Comparison of ENCODE assay signal across 15 cellular contexts in the genomic region with DNA sequence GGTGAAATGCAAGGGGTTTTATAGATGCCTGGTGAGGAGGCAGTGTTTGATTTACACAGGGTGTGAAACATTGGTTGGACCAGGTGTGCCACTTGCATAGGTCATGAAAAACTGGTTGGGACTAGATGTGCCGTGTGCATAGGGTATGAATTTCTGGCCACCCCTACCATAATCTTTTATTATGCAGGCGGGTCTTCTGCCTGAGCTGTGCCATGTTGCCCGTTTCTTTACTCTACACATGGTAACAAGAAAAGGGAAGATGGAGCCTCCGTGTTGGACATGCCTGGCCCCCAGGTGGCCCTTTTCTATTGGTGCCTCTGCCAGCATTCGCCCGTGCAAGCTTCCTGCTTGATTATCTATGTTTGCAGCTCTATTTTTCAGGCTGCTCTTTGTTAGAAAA.
DNase-seq lines count a peak whose midpoint lies in the region; ATAC-seq, FAIRE-seq and TF ChIP-seq lines count a peak whose summit lies in the region.
"Had no signal": no experiment of that assay in that cellular context is flagged by ENCODE, and none has a peak within 500 bp of the region (broad histone marks: within the 10 kb centered on the region; RNA-seq: fewer than 3 reads in every experiment).

No MANE protein-coding gene starts in this region.

- no peaks in the 10 kb centered on the region for H3K9me3 ChIP-seq in Loucy (ENCODE audit: insufficient read depth, low read depth, low read length)
- H3K9me3 ChIP-seq in body of pancreas: no peaks in the 10 kb centered on the region
- H3K9me3 ChIP-seq in pancreas: no peaks in the 10 kb centered on the region
- no peaks in the 10 kb centered on the region for H3K9me3 ChIP-seq in PC-3 (ENCODE audit: low read length)
- H3K9me3 ChIP-seq: BLaER1 treated with 17β-estradiol and CSF1 and Interleukin-3, amounts not matched to agents 10 nM and 100 nM had no signal

- BruUV-seq in PC-3 (replicated peaks; lab: Mats Ljungman, UMichigan): no TSS peak

- ATAC-seq in body of pancreas (peak; percentile 37), pancreas (peak; percentile 10 to 53 (median 32)), HG03045 (IDR thresholded peaks at IDR 0.05; ENCODE audit: unreplicated experiment) (no peak), PC-3 (no peak)
- ATAC-seq: GM23338 had no signal

- no peaks in the 10 kb centered on the region for H3K4me1 ChIP-seq in Loucy (ENCODE audit: insufficient read depth, low read length, poor library complexity, severe bottlenecking)
- H3K4me1 ChIP-seq in body of pancreas: peaks cover 46% of the 10 kb centered on the region
- H3K4me1 ChIP-seq in pancreas: peaks cover 0 to 12% (median 11%) of the 10 kb centered on the region in 3 donors
- no peaks in the 10 kb centered on the region; the same call in 1 of the 2 replicates for H3K4me1 ChIP-seq in PC-3 (ENCODE audit: insufficient read depth, low read length)
- H3K4me1 ChIP-seq: BLaER1 treated with 17β-estradiol and CSF1 and Interleukin-3, amounts not matched to agents 10 nM and 100 nM had no signal

- H3K27ac ChIP-seq in body of pancreas: peak overlapping the region; percentile 74 to 91 (median 84)
- H3K27ac ChIP-seq in pancreas: peak overlapping the region; percentile 8 to 77 (median 64)
- H3K27ac ChIP-seq in PC-3 (ENCODE audit: low read length): no peak overlapping the region
- H3K27ac ChIP-seq: BLaER1 treated with 17β-estradiol and CSF1 and Interleukin-3, amounts not matched to agents 10 nM and 100 nM had no signal

- 31 to 37% methylated on average over 6 of the region's 6 CpGs for WGBS in body of pancreas, 2 donors
- 40 to 49% methylated on average over 6 of the region's 6 CpGs for WGBS in pancreas, 2 donors

- POLR2A ChIA-PET in PC-3 (lab: Charles Lee; ENCODE audit: unreplicated experiment): no interaction called here

- TF ChIP-seq CTCF in GM12865 (IDR thresholded peaks at IDR 0.05; ENCODE audit: insufficient read depth, low read depth, low read length, missing control alignments) (no peak), Loucy (conservative IDR thresholded peaks at IDR 0.05; ENCODE audit: low read length) (no peak), body of pancreas (IDR thresholded peaks at IDR 0.05) (no peak), pancreas (IDR thresholded peaks at IDR 0.05) (no peak), PC-3 (conservative IDR thresholded peaks at IDR 0.05; ENCODE audit: low read depth, low read length) (no peak)

- H2AFZ ChIP-seq in Loucy (ENCODE audit: low read length) (peak overlapping the region; percentile 35; the same call in 1 of the 2 replicates), PC-3 (ENCODE audit: low read length) (no peak overlapping the region)
- H2AFZ ChIP-seq: GM23338 had no signal

- H4K20me1 ChIP-seq in Loucy (ENCODE audit: insufficient read depth, low read length, poor library complexity, severe bottlenecking) (no peaks in the 10 kb centered on the region), PC-3 (ENCODE audit: low read length) (no peaks in the 10 kb centered on the region)
- H4K20me1 ChIP-seq: BLaER1 treated with 17β-estradiol and CSF1 and Interleukin-3, amounts not matched to agents 10 nM and 100 nM had no signal

- H3K27me3 ChIP-seq in Loucy (ENCODE audit: insufficient read depth, low read length, poor library complexity, severe bottlenecking) (no peaks in the 10 kb centered on the region), body of pancreas (no peaks in the 10 kb centered on the region), pancreas (no peaks in the 10 kb centered on the region), PC-3 (ENCODE audit: low read length) (no peaks in the 10 kb centered on the region)
- H3K27me3 ChIP-seq: BLaER1 treated with 17β-estradiol and CSF1 and Interleukin-3, amounts not matched to agents 10 nM and 100 nM had no signal

- H3K9me2 ChIP-seq in Loucy (replicated peaks; ENCODE audit: low read depth, low read length): no peaks in the 10 kb centered on the region
- H3K9me2 ChIP-seq in PC-3 (replicated peaks; ENCODE audit: low read length): no peaks in the 10 kb centered on the region

- no peak for DNase-seq in GM12865 (ENCODE audit: low read depth)
- DNase-seq in body of pancreas: peak; percentile 29 to 52 (median 36)
- peak in 3 of 6 donors; percentile 29 to 57 (median 42) for DNase-seq in pancreas
- no peak for DNase-seq in T1000 (lab: John Stamatoyannopoulos, UW)
- DNase-seq in PC-3: no peak
- DNase-seq in stimulated activated CD4-positive, alpha-beta T cell treated with anti-CD3 and anti-CD28 coated beads, Interleukin-15, amount 100 ng/mL, for 24 hours: no peak
- DNase-seq: ACHN; CD4-positive, CD25-positive, alpha-beta regulatory T cell; DMS 273 treated with DMSO at 0.1 percent for 48 hours; DMS79; H9 had no signal

- H3K9ac ChIP-seq in Loucy (ENCODE audit: low read depth, low read length, poor library complexity, severe bottlenecking) (no peak overlapping the region), PC-3 (ENCODE audit: low read length) (no peak overlapping the region)
- H3K9ac ChIP-seq: BLaER1 treated with 17β-estradiol and CSF1 and Interleukin-3, amounts not matched to agents 10 nM and 100 nM had no signal

- no peaks in the 10 kb centered on the region for H3K79me2 ChIP-seq in Loucy (ENCODE audit: insufficient read depth, low read length)
- H3K79me2 ChIP-seq in PC-3 (ENCODE audit: low read length): no peaks in the 10 kb centered on the region

- H3K4me2 ChIP-seq in Loucy (ENCODE audit: low read depth, low read length, poor library complexity, severe bottlenecking): no peak overlapping the region
- H3K4me2 ChIP-seq in PC-3 (ENCODE audit: low read length): no peak overlapping the region
- H3K4me2 ChIP-seq: BLaER1 treated with 17β-estradiol and CSF1 and Interleukin-3, amounts not matched to agents 10 nM and 100 nM; GM23338 had no signal

- H3F3A ChIP-seq in Loucy (ENCODE audit: low read depth) (no peaks in the 10 kb centered on the region), PC-3 (ENCODE audit: low read length, unreplicated experiment) (no peaks in the 10 kb centered on the region)

- no peak for FAIRE-seq in pancreas (lab: Jason Lieb, UNC)

- intact Hi-C loops in body of pancreas (cut with DNase I) (no loop called here), pancreas (cut with DNase I) (no loop called here), PC-3 (cut with micrococcal nuclease) (no loop called here)

- TF ChIP-seq POLR2A in body of pancreas (IDR thresholded peaks at IDR 0.05): peak in 1 of 3 donors; percentile 39

- H3K4me3 ChIP-seq in GM12865 (ENCODE audit: low read depth, low read length): peak overlapping the region; percentile 47
- no peak overlapping the region for H3K4me3 ChIP-seq in Loucy (ENCODE audit: low read length, poor library complexity, severe bottlenecking)
- no peak overlapping the region for H3K4me3 ChIP-seq in body of pancreas
- H3K4me3 ChIP-seq in pancreas: peak overlapping the region in 2 of 4 donors; percentile 2 to 31
- no peak overlapping the region for H3K4me3 ChIP-seq in PC-3 (ENCODE audit: low read length)
- H3K4me3 ChIP-seq: BLaER1 treated with 17β-estradiol and CSF1 and Interleukin-3, amounts not matched to agents 10 nM and 100 nM; GM23338 had no signal

- H3K36me3 ChIP-seq in Loucy (ENCODE audit: insufficient read depth, low read length) (no peaks in the 10 kb centered on the region), body of pancreas (replicated peaks in 1 of 2; ENCODE audit: insufficient read depth in 1 of 2, low read depth in 2 of 2) (no peaks in the 10 kb centered on the region), pancreas (no peaks in the 10 kb centered on the region), PC-3 (ENCODE audit: low read depth, low read length) (no peaks in the 10 kb centered on the region)
- H3K36me3 ChIP-seq: BLaER1 treated with 17β-estradiol and CSF1 and Interleukin-3, amounts not matched to agents 10 nM and 100 nM had no signal

- CTCF ChIA-PET in PC-3 (lab: Charles Lee): no interaction called here

Comparison
In these comparisons a context has a peak if more than half of its experiments do, and no peak if none do; other contexts are left out.
1. DNase-seq: peak in body of pancreas (4 of 4); none in GM12865 (single experiment), T1000 (single experiment), PC-3 (single experiment) and stimulated activated CD4-positive, alpha-beta T cell treated with anti-CD3 and anti-CD28 coated beads, Interleukin-15, amount 100 ng/mL, for 24 hours (single experiment).
2. ATAC-seq: peak in body of pancreas (single experiment) and pancreas (4 of 4); none in HG03045 (single experiment) and PC-3 (single experiment).